In genomic region chrX:41785685-41786084, GRCh38 we compare ENCODE assay signal across 14 cellular contexts.
DNase-seq lines count a peak whose midpoint lies in the region; ATAC-seq, FAIRE-seq and TF ChIP-seq lines count a peak whose summit lies in the region.
"Had no signal": no experiment of that assay in that cellular context is flagged by ENCODE, and none has a peak within 500 bp of the region (broad histone marks: within the 10 kb centered on the region; RNA-seq: fewer than 3 reads in every experiment).

No MANE protein-coding gene starts in this region.

- SMC1A ChIA-PET in GM12878 (lab: Charles Lee; ENCODE audit: uncharacterized antibody, unreplicated experiment) = interaction anchor here (0.7 to 1.2 kb wide), 4 partner anchors 26 to 1155 kb away, joined by 3 read pairs; no protein-coding TSS in a partner anchor

- no peak overlapping the region for H3K4me2 ChIP-seq in GM12878 (ENCODE audit: control insufficient read depth, insufficient read depth)

- H3K9ac ChIP-seq in GM12878 (ENCODE audit: control insufficient read depth, insufficient read depth, low read length) = no peak overlapping the region

- H3K27me3 ChIP-seq in GM12878 (replicated peaks in 1 of 2; ENCODE audit: control insufficient read depth in 2 of 2, insufficient read depth in 2 of 2, low read length in 1 of 2) = no peaks in the 10 kb centered on the region

- no TSS peak for BruUV-seq in GM12878 (replicated peaks; lab: Mats Ljungman, UMichigan)

- no peak overlapping the region for H2AFZ ChIP-seq in GM12878 (ENCODE audit: control insufficient read depth, low read depth, low read length)

- H3K9me3 Mint-ChIP-seq in naive thymus-derived CD8-positive, alpha-beta T cell = no peaks in the 10 kb centered on the region
- H3K9me3 Mint-ChIP-seq: nephron had no signal

- H4K20me1 ChIP-seq in GM12878 (ENCODE audit: control insufficient read depth, insufficient read depth) = no peaks in the 10 kb centered on the region

- WGBS in GM12878 (ENCODE audit: insufficient coverage, insufficient replicate concordance, low lambda C conversion rate, missing lambda C conversion rate) = 4% methylated on average over 2 of the region's 2 CpGs

- TF ChIP-seq RAD21 in GM12878 (IDR thresholded peaks at IDR 0.05; ENCODE audit: insufficient read depth, low read depth, low read length) = no peak

- H3K9me3 ChIP-seq in GM12878 (replicated peaks; ENCODE audit: control insufficient read depth, insufficient read depth, low read length) = no peaks in the 10 kb centered on the region

- H3K4me3 ChIP-seq in GM12878 = no peak overlapping the region

- ATAC-seq in GM12878 (peak; percentile 52), GM21360 (IDR thresholded peaks at IDR 0.05; ENCODE audit: unreplicated experiment) (no peak)
- ATAC-seq in naive thymus-derived CD8-positive, alpha-beta T cell = no peak
- ATAC-seq: left lobe of liver had no signal

- H3K36me3 ChIP-seq in GM12878 (ENCODE audit: control insufficient read depth in 2 of 2, insufficient read depth in 2 of 2, low read length in 1 of 2) = peaks cover 0 to 3% of the 10 kb centered on the region in 2 experiments; a peak in 1 of 4 replicates

- H3K4me1 ChIP-seq in GM12878 (ENCODE audit: control insufficient read depth, insufficient read depth, low read length) = no peaks in the 10 kb centered on the region

- H3K79me2 ChIP-seq in GM12878 (ENCODE audit: control insufficient read depth, insufficient read depth, low read length) = no peaks in the 10 kb centered on the region

- TF ChIP-seq POLR2A in GM12878 (IDR thresholded peaks at IDR 0.05; ENCODE audit: low read depth, low read length) = no peak

- H3K27ac Mint-ChIP-seq in naive thymus-derived CD8-positive, alpha-beta T cell = peak overlapping the region in 6 of 10 donors; percentile 6 to 74 (median 60)

- RAD21 ChIA-PET in GM12878 (lab: Charles Lee; ENCODE audit: unreplicated experiment) = no interaction called here

- TF ChIP-seq CTCF in GM12878 (IDR thresholded peaks at IDR 0.05 in 2 of 3, conservative IDR thresholded peaks at IDR 0.05 in 1 of 3; ENCODE audit: control insufficient read depth in 2 of 3, extremely low read depth in 1 of 3, insufficient read depth in 1 of 3, low read depth in 3 of 3, low read length in 3 of 3) = no peak

- CTCF ChIA-PET in GM12878 (lab: Yijun Ruan, JAX) = no interaction called here

- POLR2A ChIA-PET in GM12878 (lab: Charles Lee) = interaction anchor here (0.9 kb wide), 1 partner anchor 304 kb away, joined by 3 read pairs; no protein-coding TSS in a partner anchor
- POLR2A ChIA-PET in naive thymus-derived CD8-positive, alpha-beta T cell (lab: Charles Lee) = no interaction called here

- peaks cover 5 to 30% (median 25%) of the 10 kb centered on the region in 4 donors for H3K4me1 Mint-ChIP-seq in naive thymus-derived CD8-positive, alpha-beta T cell

- H3K27ac ChIP-seq in GM12878 (ENCODE audit: control insufficient read depth, insufficient read depth) = no peak overlapping the region

- intact Hi-C loops in GM12878 (cut with micrococcal nuclease; ENCODE audit: unreplicated experiment) = no loop called here

- in situ Hi-C loops in GM12878 (cut with MboI) = loop anchor here (5.0 to 10.0 kb wide), 2 partner anchors 1559 to 1967 kb away; no protein-coding TSS in a partner anchor

- H3K36me3 Mint-ChIP-seq in naive thymus-derived CD8-positive, alpha-beta T cell = peaks cover 0 to 24% (median 2%) of the 10 kb centered on the region in 3 donors

- TF ChIP-seq EP300 in GM12878 (IDR thresholded peaks at IDR 0.05; ENCODE audit: borderline replicate concordance in 1 of 2, control insufficient read depth in 1 of 2, low read depth in 2 of 2, low read length in 2 of 2) = no peak

- H3K27me3 Mint-ChIP-seq in naive thymus-derived CD8-positive, alpha-beta T cell = no peaks in the 10 kb centered on the region

- DNase-seq in ELR (ENCODE audit: low read depth) = peak; percentile 52
- DNase-seq in LHCN-M2 (ENCODE audit: low read depth) = peak; percentile 73
- no peak for DNase-seq in GM12878 (ENCODE audit: low read depth, low spot score)
- DNase-seq in naive thymus-derived CD8-positive, alpha-beta T cell = no peak
- no peak for DNase-seq in anterior cingulate cortex (lab: John Stamatoyannopoulos, UW)
- DNase-seq in SKM-1 (lab: John Stamatoyannopoulos, UW; ENCODE audit: unreplicated experiment) = no peak
- DNase-seq: activated CD4-positive, alpha-beta T cell treated with anti-CD3 and anti-CD28 coated beads, Interleukin-2, amount 50 U/mL, for 4 hours; erythroblast; hypothalamus; NCI-H1436 treated with DMSO at 0.1 percent for 48 hours; T-helper 1 cell had no signal

- H3K4me3 Mint-ChIP-seq in naive thymus-derived CD8-positive, alpha-beta T cell = no peak overlapping the region
- H3K4me3 Mint-ChIP-seq: nephron had no signal

- no peak for FAIRE-seq in GM12878 (lab: Jason Lieb, UNC)

TF ChIP-seq in GM12878, 131 proteins besides CTCF, POLR2A, EP300 and RAD21:
- TF ChIP-seq PAX5 (IDR thresholded peaks at IDR 0.05; ENCODE audit: borderline replicate concordance, low read depth, low read length) = no peak
- no peak for TF ChIP-seq ELK1 (IDR thresholded peaks at IDR 0.05; ENCODE audit: low read depth, low read length)
- TF ChIP-seq ZNF274 (IDR thresholded peaks at IDR 0.05; ENCODE audit: insufficient read depth, insufficient read length) = no peak
- no peak for TF ChIP-seq ZNF687 (IDR thresholded peaks at IDR 0.05)
- TF ChIP-seq ASH2L (IDR thresholded peaks at IDR 0.05; ENCODE audit: borderline replicate concordance, low read depth) = no peak
- no peak for TF ChIP-seq YY1 (IDR thresholded peaks at IDR 0.05; ENCODE audit: low read depth, low read length)
- TF ChIP-seq BCLAF1 (IDR thresholded peaks at IDR 0.05) = no peak
- no peak for TF ChIP-seq TCF7 (IDR thresholded peaks at IDR 0.05; ENCODE audit: borderline replicate concordance)
- TF ChIP-seq EZH2 (IDR thresholded peaks at IDR 0.05; ENCODE audit: borderline replicate concordance, control insufficient read depth, low read depth, low read length) = no peak
- no peak for TF ChIP-seq EGR1 (IDR thresholded peaks at IDR 0.05; ENCODE audit: borderline replicate concordance in 1 of 2, low read depth in 2 of 2, low read length in 2 of 2)
- TF ChIP-seq NR2C1 (IDR thresholded peaks at IDR 0.05) = no peak
- TF ChIP-seq NFIC (IDR thresholded peaks at IDR 0.05; ENCODE audit: low read depth, low read length) = no peak

Comparison
In these comparisons a context has a peak if more than half of its experiments do, and no peak if none do; other contexts are left out.
1. DNase-seq: peak in ELR (single experiment) and LHCN-M2 (single experiment); none in GM12878 (single experiment), naive thymus-derived CD8-positive, alpha-beta T cell (0 of 10), anterior cingulate cortex (0 of 58) and SKM-1 (single experiment).